ENCODE assay signal across 11 cellular contexts in the genomic region with DNA sequence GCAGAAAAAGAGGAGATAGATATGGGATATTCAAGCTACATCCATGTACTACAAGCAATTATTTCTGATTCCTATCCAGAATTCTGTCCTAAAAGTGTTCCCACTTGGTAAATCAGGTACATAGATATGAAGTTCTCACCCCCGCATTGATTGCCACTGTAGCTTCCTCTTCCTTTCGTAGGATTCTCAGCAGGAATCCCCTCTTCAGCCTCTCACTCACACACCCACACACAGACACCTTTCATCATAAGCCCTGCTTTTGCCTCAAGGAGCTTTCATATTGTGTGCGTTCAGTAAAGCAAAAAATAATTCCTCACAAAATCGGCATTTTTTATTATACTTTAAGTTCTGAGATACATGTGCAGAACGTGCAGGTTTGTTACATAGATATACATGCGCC.
"Had no signal": no experiment of that assay in that cellular context is flagged by ENCODE, and none has a peak within 500 bp of the region (broad histone marks: within the 10 kb centered on the region; RNA-seq: fewer than 3 reads in every experiment).

No MANE protein-coding gene starts in this region.

- H3K4me1 ChIP-seq: HAP-1 had no signal

- H2AFZ ChIP-seq: GM23248, GM23338 had no signal

- ATAC-seq: GM23338, HCT116 had no signal

- H3K4me3 ChIP-seq: GM23248, GM23338, HAP-1 had no signal

- FAIRE-seq: H1, H54 had no signal

- H3K9ac ChIP-seq: GM23248 had no signal

- H3K9me3 ChIP-seq: HAP-1 had no signal

- H3K4me2 ChIP-seq: GM23338 had no signal

- H3K27ac ChIP-seq: GM23248 had no signal

- DNase-seq: GM23248, GOT3, H7, H9, HCEC 1CT, HFFc6 had no signal

- H3K36me3 ChIP-seq: HAP-1 had no signal
